Comparison of ENCODE assay signal across 1 cellular context in the genomic region with DNA sequence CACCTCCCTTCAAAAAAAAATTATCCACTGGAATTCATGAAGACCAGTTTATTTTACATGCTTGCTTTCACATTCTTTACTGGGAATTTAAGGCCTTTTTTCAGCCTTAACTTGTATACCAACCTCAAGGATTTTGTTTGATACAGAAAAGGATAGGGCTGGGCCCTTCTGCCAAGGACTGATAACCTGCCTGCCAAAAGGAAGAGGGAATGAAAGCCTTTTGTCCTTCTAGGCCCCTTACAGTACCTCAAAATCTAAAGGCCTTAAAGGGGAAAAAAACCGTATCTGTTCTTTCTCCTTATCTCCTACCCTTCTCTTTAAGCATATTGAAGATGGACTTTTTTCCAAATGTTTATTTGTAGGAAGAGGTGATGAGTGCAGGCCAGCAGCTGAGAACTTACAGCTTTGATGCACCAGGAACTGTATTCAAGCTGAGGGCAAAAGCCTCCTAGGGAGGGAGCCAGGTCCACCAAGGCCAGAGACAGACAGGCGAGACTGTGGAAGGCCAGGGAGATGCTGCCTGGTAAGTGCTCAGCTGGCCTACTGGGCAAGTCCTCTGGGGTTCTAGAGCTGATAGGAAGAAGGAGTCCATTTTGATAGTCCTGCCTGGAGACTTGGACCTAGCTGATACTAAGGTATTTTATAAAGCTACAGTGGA.
TF ChIP-seq lines count a peak whose summit lies in the region.

No MANE protein-coding gene starts in this region.

TF ChIP-seq in H1, 55 proteins besides CTCF, POLR2A, EP300 and RAD21:
- TF ChIP-seq POLR2AphosphoS5 (IDR thresholded peaks at IDR 0.05; ENCODE audit: low read depth, low read length) (peak; percentile 62), BRCA1 (IDR thresholded peaks at IDR 0.05; ENCODE audit: low read depth, low read length) (no peak)
